In genomic region chr2:88627055-88627855, GRCh38 we compare ENCODE assay signal across 1 cellular context.
TF ChIP-seq lines count a peak whose summit lies in the region.

TSS of gene EIF2AK3 (minus strand) at chr2:88627464. CDS start at chr2:88627274, 190 bp downstream.

TF ChIP-seq in HepG2, 621 proteins besides CTCF, POLR2A, EP300 and RAD21 (continued from another document and continues in another):
- no peak for TF ChIP-seq KIAA2018 (CRISPR knock-in tag; IDR thresholded peaks at IDR 0.05; ENCODE audit: borderline replicate concordance)
- 0 out of 2 replicates have a peak, but pooled peaks have one; percentile 13 for TF ChIP-seq MAZ (IDR thresholded peaks at IDR 0.05; ENCODE audit: borderline replicate concordance, low read depth, low read length)
- TF ChIP-seq MAZ (CRISPR knock-in tag; IDR thresholded peaks at IDR 0.05; ENCODE audit: low read depth), result peak; percentile 75; the same call in 1 of the 2 replicates
- TF ChIP-seq REPIN1 (CRISPR knock-in tag; IDR thresholded peaks at IDR 0.05; ENCODE audit: borderline replicate concordance, low read depth), result peak; percentile 61
- TF ChIP-seq TMF1 (CRISPR knock-in tag; IDR thresholded peaks at IDR 0.05; ENCODE audit: low read depth), result peak; percentile 97
- no peak; the same call in none of the 2 replicates for TF ChIP-seq ZFP91 (CRISPR knock-in tag; IDR thresholded peaks at IDR 0.05; ENCODE audit: borderline replicate concordance)
- peak; percentile 86 for TF ChIP-seq HES4 (CRISPR knock-in tag; IDR thresholded peaks at IDR 0.05; ENCODE audit: borderline replicate concordance)
- no peak for TF ChIP-seq GATAD2A (CRISPR knock-in tag; IDR thresholded peaks at IDR 0.05)
- no peak for TF ChIP-seq KDM1A (CRISPR knock-in tag; IDR thresholded peaks at IDR 0.05)
- TF ChIP-seq ARNT (IDR thresholded peaks at IDR 0.05), result no peak
- TF ChIP-seq ATF6 (CRISPR knock-in tag; conservative IDR thresholded peaks at IDR 0.05), result no peak; the same call in 1 of the 2 replicates
- peak; percentile 96 for TF ChIP-seq CREB1 (IDR thresholded peaks at IDR 0.05)
- peak; percentile 98 for TF ChIP-seq CREB1 (CRISPR knock-in tag; IDR thresholded peaks at IDR 0.05)
- peak; percentile 49; the same call in 1 of the 2 replicates for TF ChIP-seq FOXO1 (CRISPR knock-in tag; IDR thresholded peaks at IDR 0.05)
- TF ChIP-seq ZBTB21 (CRISPR knock-in tag; IDR thresholded peaks at IDR 0.05), result no peak
- TF ChIP-seq ZNF256 (CRISPR knock-in tag; conservative IDR thresholded peaks at IDR 0.05), result peak; percentile 28
- peak; percentile 42; the same call in 1 of the 2 replicates for TF ChIP-seq ARID3A (IDR thresholded peaks at IDR 0.05; ENCODE audit: low read depth, low read length)
- TF ChIP-seq BATF2 (CRISPR knock-in tag; IDR thresholded peaks at IDR 0.05), result no peak
- peak; percentile 54 for TF ChIP-seq ZNF709 (CRISPR knock-in tag; IDR thresholded peaks at IDR 0.05)
- no peak for TF ChIP-seq ZNF44 (CRISPR knock-in tag; IDR thresholded peaks at IDR 0.05)
- TF ChIP-seq SIN3A (IDR thresholded peaks at IDR 0.05; ENCODE audit: borderline replicate concordance, low read depth, low read length), result peak; percentile 95
- no peak for TF ChIP-seq ZNF607 (CRISPR knock-in tag; IDR thresholded peaks at IDR 0.05; ENCODE audit: borderline replicate concordance)
- no peak; the same call in 1 of the 2 replicates for TF ChIP-seq RXRA (CRISPR knock-in tag; IDR thresholded peaks at IDR 0.05)
- TF ChIP-seq ZHX1 (CRISPR knock-in tag; IDR thresholded peaks at IDR 0.05; ENCODE audit: low read depth), result 0 out of 2 replicates have a peak, but pooled peaks have one; percentile 50
- 0 out of 2 replicates have a peak, but pooled peaks have one; percentile 1 for TF ChIP-seq NFRKB (IDR thresholded peaks at IDR 0.05)
- peak; percentile 70; the same call in 1 of the 2 replicates for TF ChIP-seq POLR2G (IDR thresholded peaks at IDR 0.05; ENCODE audit: low read depth, low read length)
- TF ChIP-seq GATA4 (IDR thresholded peaks at IDR 0.05; ENCODE audit: borderline replicate concordance, low read depth), result no peak
- TF ChIP-seq NFYC (CRISPR knock-in tag; IDR thresholded peaks at IDR 0.05), result peak; percentile 99
- TF ChIP-seq THAP8 (CRISPR knock-in tag; IDR thresholded peaks at IDR 0.05; ENCODE audit: borderline replicate concordance), result no peak
- peak; percentile 83; the same call in 1 of the 2 replicates for TF ChIP-seq HOXD1 (CRISPR knock-in tag; IDR thresholded peaks at IDR 0.05)
- no peak for TF ChIP-seq ZFP62 (CRISPR knock-in tag; IDR thresholded peaks at IDR 0.05)
- no peak for TF ChIP-seq ZNF20 (CRISPR knock-in tag; IDR thresholded peaks at IDR 0.05)
- TF ChIP-seq ZNF451 (CRISPR knock-in tag; IDR thresholded peaks at IDR 0.05), result peak; percentile 83
- TF ChIP-seq ZNF674 (CRISPR knock-in tag; IDR thresholded peaks at IDR 0.05; ENCODE audit: low read depth), result 0 out of 2 replicates have a peak, but pooled peaks have one; percentile 83
- no peak for TF ChIP-seq NBN (conservative IDR thresholded peaks at IDR 0.05)
- no peak; the same call in 1 of the 2 replicates for TF ChIP-seq ZNF143 (CRISPR knock-in tag; IDR thresholded peaks at IDR 0.05)
- no peak for TF ChIP-seq ZBTB34 (CRISPR knock-in tag; IDR thresholded peaks at IDR 0.05)
- TF ChIP-seq ZNF468 (CRISPR knock-in tag; IDR thresholded peaks at IDR 0.05), result peak; percentile 26; the same call in 1 of the 2 replicates
- TF ChIP-seq E2F2 (CRISPR knock-in tag; IDR thresholded peaks at IDR 0.05; ENCODE audit: borderline replicate concordance), result peak; percentile 40; the same call in 1 of the 2 replicates
- no peak for TF ChIP-seq ZNF510 (CRISPR knock-in tag; IDR thresholded peaks at IDR 0.05; ENCODE audit: low read depth)
- no peak; the same call in 1 of the 2 replicates for TF ChIP-seq ZNF33B (CRISPR knock-in tag; IDR thresholded peaks at IDR 0.05)
- TF ChIP-seq ZNF274 (CRISPR knock-in tag; IDR thresholded peaks at IDR 0.05), result no peak; the same call in none of the 2 replicates
- peak; percentile 85 for TF ChIP-seq TAF1 (CRISPR knock-in tag; IDR thresholded peaks at IDR 0.05)
